Comparison of ENCODE assay signal across 10 cellular contexts in genomic region chr6:35935469-35935868, GRCh38.
"Had no signal": no experiment of that assay in that cellular context is flagged by ENCODE, and none has a peak within 500 bp of the region (broad histone marks: within the 10 kb centered on the region; RNA-seq: fewer than 3 reads in every experiment).

No MANE protein-coding gene starts in this region.

- H3K27ac ChIP-seq: GM23248 had no signal

- H3K4me1 ChIP-seq: HAP-1 had no signal

- H3K9me3 Mint-ChIP-seq: HFFc6 had no signal

- FAIRE-seq: H1, H54 had no signal

- H3K9ac ChIP-seq: GM23248 had no signal

- H3K36me3 ChIP-seq: HAP-1 had no signal

- DNase-seq: GM23248, GOT3, H7, H9, HCEC 1CT, HFFc6 had no signal

- H2AFZ ChIP-seq: GM23248 had no signal

- H3K4me3 ChIP-seq: GM23248, HAP-1 had no signal

- ATAC-seq: HCT116 had no signal

- H3K27ac Mint-ChIP-seq: H9, HFFc6 had no signal

- H3K4me3 Mint-ChIP-seq: H9, HFFc6 had no signal
